Comparison of ENCODE assay signal across 8 cellular contexts in genomic region chr2:199704358-199705238, GRCh38.
DNase-seq lines count a peak whose midpoint lies in the region; FAIRE-seq and TF ChIP-seq lines count a peak whose summit lies in the region.

No MANE protein-coding gene starts in this region.

- TF ChIP-seq CTCF in H9 (conservative IDR thresholded peaks at IDR 0.05) (peak; percentile 87), astrocyte of the cerebellum (IDR thresholded peaks at IDR 0.05; ENCODE audit: low read depth, low read length, missing control alignments) (peak; percentile 41), kidney (IDR thresholded peaks at IDR 0.05; ENCODE audit: borderline replicate concordance, extremely low read depth, insufficient read depth) (peak; percentile 41)

- H3K23ac ChIP-seq in H9 (ENCODE audit: insufficient read length, low read depth, low read length): no peak overlapping the region

- H3K4me2 ChIP-seq in H9 (ENCODE audit: insufficient read depth, insufficient read length, low read length): no peak overlapping the region

- H3K4me1 ChIP-seq in H9 (ENCODE audit: insufficient read depth, low read length) (no peaks in the 10 kb centered on the region), kidney (ENCODE audit: control insufficient read depth in 1 of 2, insufficient read depth in 1 of 2, low read depth in 1 of 2, low read length in 2 of 2) (no peaks in the 10 kb centered on the region)

- H2BK5ac ChIP-seq in H9 (ENCODE audit: insufficient read length, low read length): no peak overlapping the region

- no peak overlapping the region for H3T11ph ChIP-seq in H9 (ENCODE audit: low read length)

- H3K18ac ChIP-seq in H9 (ENCODE audit: insufficient read length, low read depth, low read length): no peak overlapping the region

- H3K79me2 ChIP-seq in H9 (ENCODE audit: insufficient read depth, low read length): no peaks in the 10 kb centered on the region

- intact Hi-C loops in kidney (cut with DNase I): no loop called here

- H3K9ac ChIP-seq in H9 (ENCODE audit: extremely low read depth, insufficient read length, low read length): no peak overlapping the region
- H3K9ac ChIP-seq in kidney (ENCODE audit: low read length in 2 of 2): no peak overlapping the region

- H3K14ac ChIP-seq in H9 (ENCODE audit: insufficient read depth, low read length): no peak overlapping the region

- H2AFZ ChIP-seq in H9 (ENCODE audit: low read length): no peak overlapping the region

- no peak overlapping the region for H3K4me3 Mint-ChIP-seq in H9

- H3K27ac Mint-ChIP-seq in H9: peak overlapping the region in 1 of 3 experiments; percentile 69; a peak in 1 of 7 replicates

- no CpG with 5 or more reads among the region's 1 CpG for WGBS in H9 (ENCODE audit: extremely low coverage, insufficient read length, low lambda C conversion rate)

- H2BK20ac ChIP-seq in H9 (ENCODE audit: low read depth, low read length, poor library complexity, severe bottlenecking): no peak overlapping the region

- no peaks in the 10 kb centered on the region for H4K20me1 ChIP-seq in H9 (ENCODE audit: control insufficient read depth, insufficient read depth, insufficient read length)

- in situ Hi-C loops in astrocyte of the cerebellum (cut with HindIII; ENCODE audit: low sequenced_read_pairs): no loop called here

- no peaks in the 10 kb centered on the region for H3K36me3 ChIP-seq in kidney (ENCODE audit: control insufficient read depth in 1 of 2, insufficient read depth in 2 of 2, low read length in 2 of 2)

- DNase-seq in NCI-H2171 treated with DMSO at 0.1 percent for 48 hours (lab: John Stamatoyannopoulos, UW) (peak; percentile 26), NCI-H2171 (lab: John Stamatoyannopoulos, UW) (no peak), H9 (peak; percentile 45), NCI-H446 treated with DMSO at 0.1 percent for 48 hours (lab: John Stamatoyannopoulos, UW) (peak; percentile 3), astrocyte of the cerebellum (ENCODE audit: low read depth) (no peak), kidney (no peak), NCI-H226 (no peak), cerebellum (ENCODE audit: low spot score) (no peak)

- H3K27ac ChIP-seq in H9 (ENCODE audit: insufficient read length, low read depth, low read length): no peak overlapping the region
- no peak overlapping the region for H3K27ac ChIP-seq in kidney (ENCODE audit: low read depth in 2 of 2, low read length in 2 of 2)

- no peaks in the 10 kb centered on the region for H3K9me3 ChIP-seq in H9 (ENCODE audit: control insufficient read depth, low read depth, low read length)
- no peaks in the 10 kb centered on the region for H3K9me3 ChIP-seq in kidney (ENCODE audit: control insufficient read depth in 1 of 2, low read length in 2 of 2)

- no peaks in the 10 kb centered on the region for H3K27me3 Mint-ChIP-seq in H9 (ENCODE audit: low read depth)

- H3K4ac ChIP-seq in H9 (ENCODE audit: low read depth, low read length): no peak overlapping the region

- H3K4me3 ChIP-seq in astrocyte of the cerebellum (ENCODE audit: low read depth, low read length): no peak overlapping the region
- no peak overlapping the region for H3K4me3 ChIP-seq in kidney (ENCODE audit: low read length in 2 of 2)

- no peak overlapping the region for H2BK12ac ChIP-seq in H9 (ENCODE audit: insufficient read length, low read depth, low read length)

- no peak overlapping the region for H4K5ac ChIP-seq in H9 (ENCODE audit: insufficient read length, low read depth, low read length)

- H3K27me3 ChIP-seq in H9 (ENCODE audit: insufficient read depth, low read length): no peaks in the 10 kb centered on the region

- peaks cover 17 to 21% of the 10 kb centered on the region in 2 experiments for H3K9me3 Mint-ChIP-seq in H9

- no peak overlapping the region for H4K8ac ChIP-seq in H9 (replicated peaks; ENCODE audit: insufficient read length, low read depth, low read length)

- no peaks in the 10 kb centered on the region for H3K23me2 ChIP-seq in H9 (ENCODE audit: insufficient read length, low read depth, low read length, poor library complexity, severe bottlenecking)

- H3K36me3 Mint-ChIP-seq in H9 (ENCODE audit: insufficient read depth in 1 of 3, low read depth in 3 of 3): peaks cover 4 to 20% (median 4%) of the 10 kb centered on the region in 3 experiments

- H2BK15ac ChIP-seq in H9 (ENCODE audit: low read depth, low read length): no peak overlapping the region

- H3K4me1 Mint-ChIP-seq in H9: peaks cover 0 to 5% of the 10 kb centered on the region in 2 experiments; a peak in 1 of 4 replicates

- no peak overlapping the region for H2BK120ac ChIP-seq in H9 (ENCODE audit: low read depth, low read length, poor library complexity, severe bottlenecking)

- no peak overlapping the region for H3K56ac ChIP-seq in H9 (ENCODE audit: insufficient read length, low read depth, low read length)

- H4K91ac ChIP-seq in H9 (ENCODE audit: insufficient read length, low read depth, low read length): no peak overlapping the region

- no peaks in the 10 kb centered on the region for H3K79me1 ChIP-seq in H9 (ENCODE audit: insufficient read depth, low read depth, low read length, poor library complexity, severe bottlenecking)

- H2AK5ac ChIP-seq in H9 (ENCODE audit: insufficient read length, low read length): no peak overlapping the region

- FAIRE-seq in kidney (lab: Jason Lieb, UNC): no peak

Comparison
In these comparisons a context has a peak if more than half of its experiments do, and no peak if none do; other contexts are left out.
1. DNase-seq: peak in NCI-H2171 treated with DMSO at 0.1 percent for 48 hours (single experiment), H9 (single experiment) and NCI-H446 treated with DMSO at 0.1 percent for 48 hours (single experiment); none in NCI-H2171 (single experiment), astrocyte of the cerebellum (single experiment), kidney (single experiment), NCI-H226 (single experiment) and cerebellum (single experiment).
2. Peak in every context shown above with its lines, with median percentiles within 50 percentile points of each other: CTCF ChIP-seq.